In genomic region chr1:113123737-113124136, GRCh38 we compare ENCODE assay signal across 24 cellular contexts. TPM values are rescaled to one million over a fixed set of nuclear protein-coding genes. Genes with fewer than 3 reads are reported as not detected.
DNase-seq lines count a peak whose midpoint lies in the region; ATAC-seq and TF ChIP-seq lines count a peak whose summit lies in the region.
"Had no signal": no experiment of that assay in that cellular context is flagged by ENCODE, and none has a peak within 500 bp of the region (broad histone marks: within the 10 kb centered on the region; RNA-seq: fewer than 3 reads in every experiment).

No MANE protein-coding gene starts in this region.

- POLR2A ChIA-PET in AG04450 (lab: Yijun Ruan, JAX) = no interaction called here

- no peak for ATAC-seq in GM18867 (IDR thresholded peaks at IDR 0.05; ENCODE audit: unreplicated experiment)
- no peak for ATAC-seq in activated CD8-positive, alpha-beta memory T cell treated with anti-CD3 and anti-CD28 coated beads, Interleukin-2, amount 10 ng/mL, durations not matched to agents 7 days and 5 days
- ATAC-seq: left colon, Right ventricle myocardium inferior, T-cell had no signal

- no peaks in the 10 kb centered on the region for H3K9me3 ChIP-seq in AG04450 (ENCODE audit: control insufficient read depth, insufficient read depth, low read length)
- H3K9me3 ChIP-seq: breast epithelium, Caco-2, stomach had no signal

- H3K4me3 ChIP-seq in AG04450 (ENCODE audit: low read depth, low read length) (no peak overlapping the region), cardiac fibroblast (replicated peaks in 1 of 2; ENCODE audit: low read depth in 2 of 2, low read length in 2 of 2) (no peak overlapping the region)
- H3K4me3 ChIP-seq: breast epithelium, stomach had no signal

- H3K36me3 Mint-ChIP-seq in activated naive CD4-positive, alpha-beta T cell treated with anti-CD3 and anti-CD28 coated beads, Interleukin-2, amount 10 ng/mL, durations not matched to agents 7 days and 5 days = peaks cover 40% of the 10 kb centered on the region
- peaks cover 48% of the 10 kb centered on the region for H3K36me3 Mint-ChIP-seq in activated CD8-positive, alpha-beta memory T cell treated with anti-CD3 and anti-CD28 coated beads, Interleukin-2, amount 10 ng/mL, durations not matched to agents 7 days and 5 days

- no peak overlapping the region for H3K27ac ChIP-seq in AG04450 (ENCODE audit: low read depth, low read length)
- H3K27ac ChIP-seq: 22Rv1, breast epithelium, HL-60 had no signal

- H3K9me3 Mint-ChIP-seq in activated naive CD4-positive, alpha-beta T cell treated with anti-CD3 and anti-CD28 coated beads, Interleukin-2, amount 10 ng/mL, durations not matched to agents 7 days and 5 days = no peaks in the 10 kb centered on the region
- H3K9me3 Mint-ChIP-seq in activated CD8-positive, alpha-beta memory T cell treated with anti-CD3 and anti-CD28 coated beads, Interleukin-2, amount 10 ng/mL, durations not matched to agents 7 days and 5 days (ENCODE audit: low read depth) = no peaks in the 10 kb centered on the region
- H3K9me3 Mint-ChIP-seq: activated T-helper 1 cell treated with anti-CD3 and anti-CD28 coated beads, Interleukin-12 subunit alpha, Interleukin-12 subunit beta, Interleukin-2, Interleukin-4 antibody, amounts not matched to agents 30 ng/mL and 10 ng/mL and 1 ng/mL, durations not matched to agents 14 hours and 24 hours and 36 hours; dendritic cell treated with granulocyte-macrophage colony-stimulating factor and Interleukin-4, amounts not matched to agents 40 ng/mL and 50 ng/mL, for 4 days; mesothelial cell of epicardium; T-cell; type B pancreatic cell had no signal

- no peaks in the 10 kb centered on the region for H3K27me3 ChIP-seq in AG04450 (ENCODE audit: control insufficient read depth, insufficient read depth, low read length)
- H3K27me3 ChIP-seq: breast epithelium, stomach had no signal

- DNase-seq in AG04450 (ENCODE audit: low read depth, low spot score) (peak; percentile 43), LHCN-M2 (ENCODE audit: low read depth) (peak; percentile 25), cardiac fibroblast (ENCODE audit: low read depth in 2 of 2) (peak; percentile 47 to 59), islet precursor cell (peak; percentile 63), germinal center (ENCODE audit: low spot score) (no peak)
- no peak for DNase-seq in activated naive CD4-positive, alpha-beta T cell treated with anti-CD3 and anti-CD28 coated beads, Interleukin-2, amount 10 ng/mL, durations not matched to agents 7 days and 5 days
- DNase-seq in activated CD8-positive, alpha-beta memory T cell treated with anti-CD3 and anti-CD28 coated beads, Interleukin-2, amount 10 ng/mL, durations not matched to agents 7 days and 5 days = no peak
- DNase-seq: Caco-2; left colon; NCI-H1436; NCI-H2171; stimulated activated CD4-positive, alpha-beta T cell treated with anti-CD3 and anti-CD28 coated beads, Interleukin-4, amount 100 ng/mL, for 24 hours; stomach; T-cell had no signal

- no peak for TF ChIP-seq CTCF in AG04450 (IDR thresholded peaks at IDR 0.05; ENCODE audit: low read depth, low read length)
- TF ChIP-seq CTCF in cardiac fibroblast (IDR thresholded peaks at IDR 0.05; ENCODE audit: low read depth, low read length) = no peak

- CTCF ChIA-PET in AG04450 (lab: Charles Lee) = interaction anchor here (1.4 to 1.5 kb wide), 2 partner anchors 16 to 51 kb away, joined by 3 to 5 read pairs; partner anchors contain the start of gene LRIG2
- CTCF ChIA-PET in activated naive CD4-positive, alpha-beta T cell treated with anti-CD3 and anti-CD28 coated beads, Interleukin-2, amount 10 ng/mL, durations not matched to agents 7 days and 5 days (lab: Charles Lee) = interaction anchor here (1.2 kb wide), 1 partner anchor 51 kb away, joined by 3 read pairs; the partner anchor contains the start of gene LRIG2
- CTCF ChIA-PET in activated CD8-positive, alpha-beta memory T cell treated with anti-CD3 and anti-CD28 coated beads, Interleukin-2, amount 10 ng/mL, durations not matched to agents 7 days and 5 days (lab: Charles Lee) = no interaction called here

- no peak overlapping the region for H3K27ac Mint-ChIP-seq in activated naive CD4-positive, alpha-beta T cell treated with anti-CD3 and anti-CD28 coated beads, Interleukin-2, amount 10 ng/mL, durations not matched to agents 7 days and 5 days
- H3K27ac Mint-ChIP-seq in activated CD8-positive, alpha-beta memory T cell treated with anti-CD3 and anti-CD28 coated beads, Interleukin-2, amount 10 ng/mL, durations not matched to agents 7 days and 5 days = no peak overlapping the region
- H3K27ac Mint-ChIP-seq: activated naive CD8-positive, alpha-beta T cell; activated T-helper 1 cell treated with anti-CD3 and anti-CD28 coated beads, Interleukin-12 subunit alpha, Interleukin-12 subunit beta, Interleukin-2, Interleukin-4 antibody, amounts not matched to agents 30 ng/mL and 10 ng/mL and 1 ng/mL, durations not matched to agents 14 hours and 24 hours and 36 hours; dendritic cell treated with granulocyte-macrophage colony-stimulating factor and Interleukin-4, amounts not matched to agents 40 ng/mL and 50 ng/mL, for 4 days; mesothelial cell of epicardium; T-cell; type B pancreatic cell had no signal

- no peaks in the 10 kb centered on the region for H3K4me1 Mint-ChIP-seq in activated naive CD4-positive, alpha-beta T cell treated with anti-CD3 and anti-CD28 coated beads, Interleukin-2, amount 10 ng/mL, durations not matched to agents 7 days and 5 days
- peaks cover 12% of the 10 kb centered on the region for H3K4me1 Mint-ChIP-seq in activated CD8-positive, alpha-beta memory T cell treated with anti-CD3 and anti-CD28 coated beads, Interleukin-2, amount 10 ng/mL, durations not matched to agents 7 days and 5 days
- H3K4me1 Mint-ChIP-seq: mesothelial cell of epicardium had no signal

- no peak overlapping the region for H3K4me3 Mint-ChIP-seq in activated naive CD4-positive, alpha-beta T cell treated with anti-CD3 and anti-CD28 coated beads, Interleukin-2, amount 10 ng/mL, durations not matched to agents 7 days and 5 days
- H3K4me3 Mint-ChIP-seq in activated CD8-positive, alpha-beta memory T cell treated with anti-CD3 and anti-CD28 coated beads, Interleukin-2, amount 10 ng/mL, durations not matched to agents 7 days and 5 days = no peak overlapping the region
- H3K4me3 Mint-ChIP-seq: activated naive CD8-positive, alpha-beta T cell; activated T-helper 1 cell treated with anti-CD3 and anti-CD28 coated beads, Interleukin-12 subunit alpha, Interleukin-12 subunit beta, Interleukin-2, Interleukin-4 antibody, amounts not matched to agents 30 ng/mL and 10 ng/mL and 1 ng/mL, durations not matched to agents 14 hours and 24 hours and 36 hours; dendritic cell treated with granulocyte-macrophage colony-stimulating factor and Interleukin-4, amounts not matched to agents 40 ng/mL and 50 ng/mL, for 4 days; mesothelial cell of epicardium; T-cell; type B pancreatic cell had no signal

- H3K27me3 Mint-ChIP-seq in activated naive CD4-positive, alpha-beta T cell treated with anti-CD3 and anti-CD28 coated beads, Interleukin-2, amount 10 ng/mL, durations not matched to agents 7 days and 5 days = no peaks in the 10 kb centered on the region
- no peaks in the 10 kb centered on the region for H3K27me3 Mint-ChIP-seq in activated CD8-positive, alpha-beta memory T cell treated with anti-CD3 and anti-CD28 coated beads, Interleukin-2, amount 10 ng/mL, durations not matched to agents 7 days and 5 days
- H3K27me3 Mint-ChIP-seq: activated naive CD8-positive, alpha-beta T cell; dendritic cell treated with granulocyte-macrophage colony-stimulating factor and Interleukin-4, amounts not matched to agents 40 ng/mL and 50 ng/mL, for 4 days; T-cell; type B pancreatic cell had no signal

RNA-seq across cellular contexts. Expression of gene LRIG2, which starts 50.7 kb away (rescaled TPM):
- 7.9 and 9.7 TPM in 2 replicates for polyA plus RNA-seq in AG04450 (2011; rRNA removed)
- 27.7 and 30.6 TPM in 2 replicates for polyA minus RNA-seq in AG04450 (2011; rRNA and poly(A)+ RNA removed)
- 7.6 and 7.9 TPM in 2 replicates for total RNA-seq in LHCN-M2 (2014; rRNA removed)
- 1.9 TPM for polyA plus RNA-seq in LHCN-M2 (2012)
- 10 to 100 TPM; 10.2 to 13.6 TPM for total RNA-seq in activated CD8-positive, alpha-beta memory T cell treated with anti-CD3 and anti-CD28 coated beads, Interleukin-2, amount 10 ng/mL, durations not matched to agents 7 days and 5 days

Comparison
In these comparisons a context has a peak if more than half of its experiments do, and no peak if none do; other contexts are left out.
1. DNase-seq: peak in AG04450 (single experiment), LHCN-M2 (single experiment), cardiac fibroblast (2 of 2) and islet precursor cell (single experiment); none in activated naive CD4-positive, alpha-beta T cell treated with anti-CD3 and anti-CD28 coated beads, Interleukin-2, amount 10 ng/mL, durations not matched to agents 7 days and 5 days (single experiment), activated CD8-positive, alpha-beta memory T cell treated with anti-CD3 and anti-CD28 coated beads, Interleukin-2, amount 10 ng/mL, durations not matched to agents 7 days and 5 days (single experiment) and germinal center (single experiment).